In the genomic region with DNA sequence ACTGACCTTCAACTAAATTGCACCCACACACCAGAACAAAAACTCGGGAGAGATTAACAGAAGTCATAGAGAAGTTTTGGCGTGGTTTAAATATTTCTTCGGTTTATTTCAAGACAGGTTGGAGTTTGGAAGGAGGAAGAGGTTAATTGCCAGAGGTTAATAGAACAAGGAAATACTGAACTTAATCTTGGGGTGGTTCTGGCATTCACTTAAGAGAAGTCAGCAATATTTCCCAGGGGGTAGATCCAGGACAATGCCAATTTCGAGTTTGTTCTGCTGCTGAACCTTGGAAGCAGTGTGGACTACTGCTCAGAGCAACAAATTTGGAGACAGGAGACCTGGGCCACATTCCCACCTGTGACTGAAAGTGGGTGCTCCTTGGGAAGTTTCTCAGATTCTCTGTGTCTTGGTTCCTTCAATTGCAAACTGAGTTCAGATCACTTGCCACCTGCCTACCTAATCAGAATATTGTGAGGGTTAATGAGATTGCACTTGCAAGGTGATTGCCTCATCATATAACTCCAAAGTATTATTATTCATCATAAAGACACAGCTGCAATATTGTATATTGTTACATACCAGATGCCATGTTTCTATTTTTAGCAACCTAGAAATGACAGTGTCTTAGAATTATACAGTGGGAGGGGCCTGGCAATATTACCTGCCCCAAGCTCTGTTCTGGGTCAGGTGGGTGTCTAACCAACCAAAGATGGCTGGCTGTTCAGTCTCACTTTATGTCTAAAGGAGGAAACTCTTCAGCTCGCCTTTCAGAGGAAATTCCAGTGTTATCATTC, we compare ENCODE assay signal across 1 cellular context.
TF ChIP-seq lines count a peak whose summit lies in the region.

No MANE protein-coding gene starts in this region.

TF ChIP-seq in WTC11, 78 proteins besides CTCF, POLR2A, EP300 and RAD21 (continued from another document):
- TF ChIP-seq HMGXB4 (CRISPR knock-in tag; IDR thresholded peaks at IDR 0.05) (no peak), PRDM15 (CRISPR knock-in tag; IDR thresholded peaks at IDR 0.05) (no peak), GRHL2 (CRISPR knock-in tag; IDR thresholded peaks at IDR 0.05; ENCODE audit: insufficient replicate concordance, severe bottlenecking) (no peak), TP53 (CRISPR knock-in tag; IDR thresholded peaks at IDR 0.05) (no peak), NFATC4 (CRISPR knock-in tag; IDR thresholded peaks at IDR 0.05) (no peak), FOXP1 (CRISPR knock-in tag; IDR thresholded peaks at IDR 0.05; ENCODE audit: borderline replicate concordance) (no peak), PRRX2 (CRISPR knock-in tag; IDR thresholded peaks at IDR 0.05) (no peak), MYBL2 (CRISPR knock-in tag; IDR thresholded peaks at IDR 0.05) (no peak), KAT7 (CRISPR knock-in tag; IDR thresholded peaks at IDR 0.05; ENCODE audit: borderline replicate concordance) (no peak), EMX1 (CRISPR knock-in tag; IDR thresholded peaks at IDR 0.05) (no peak), ELF4 (CRISPR knock-in tag; IDR thresholded peaks at IDR 0.05; ENCODE audit: low read depth) (no peak)
- TF ChIP-seq, protein P1, sequence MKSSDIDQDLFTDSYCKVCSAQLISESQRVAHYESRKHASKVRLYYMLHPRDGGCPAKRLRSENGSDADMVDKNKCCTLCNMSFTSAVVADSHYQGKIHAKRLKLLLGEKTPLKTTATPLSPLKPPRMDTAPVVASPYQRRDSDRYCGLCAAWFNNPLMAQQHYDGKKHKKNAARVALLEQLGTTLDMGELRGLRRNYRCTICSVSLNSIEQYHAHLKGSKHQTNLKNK (CRISPR knock-in tag; IDR thresholded peaks at IDR 0.05) = no peak
- TF ChIP-seq, protein P2, sequence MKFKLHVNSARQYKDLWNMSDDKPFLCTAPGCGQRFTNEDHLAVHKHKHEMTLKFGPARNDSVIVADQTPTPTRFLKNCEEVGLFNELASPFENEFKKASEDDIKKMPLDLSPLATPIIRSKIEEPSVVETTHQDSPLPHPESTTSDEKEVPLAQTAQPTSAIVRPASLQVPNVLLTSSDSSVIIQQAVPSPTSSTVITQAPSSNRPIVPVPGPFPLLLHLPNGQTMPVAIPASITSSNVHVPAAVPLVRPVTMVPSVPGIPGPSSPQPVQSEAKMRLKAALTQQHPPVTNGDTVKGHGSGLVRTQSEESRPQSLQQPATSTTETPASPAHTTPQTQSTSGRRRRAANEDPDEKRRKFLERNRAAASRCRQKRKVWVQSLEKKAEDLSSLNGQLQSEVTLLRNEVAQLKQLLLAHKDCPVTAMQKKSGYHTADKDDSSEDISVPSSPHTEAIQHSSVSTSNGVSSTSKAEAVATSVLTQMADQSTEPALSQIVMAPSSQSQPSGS (CRISPR knock-in tag; IDR thresholded peaks at IDR 0.05; ENCODE audit: borderline replicate concordance, low read depth) = no peak
